ENCODE assay signal across 21 cellular contexts in genomic region chr2:44061876-44062275, GRCh38.
A peak's percentile ranks its signal among the peaks of the same experiment; 100 is the strongest.
DNase-seq lines count a peak whose midpoint lies in the region; TF ChIP-seq lines count a peak whose summit lies in the region.
"Had no signal": no experiment of that assay in that cellular context is flagged by ENCODE, and none has a peak within 500 bp of the region (broad histone marks: within the 10 kb centered on the region; RNA-seq: fewer than 3 reads in every experiment).

No MANE protein-coding gene starts in this region.

- no peak overlapping the region for H4K91ac ChIP-seq in mesenchymal stem cell (ENCODE audit: low read length)

- no peak overlapping the region for H2BK12ac ChIP-seq in mesenchymal stem cell (ENCODE audit: low read length in 2 of 2)

- H2AFZ ChIP-seq in hepatocyte (no peak overlapping the region), mesenchymal stem cell (ENCODE audit: low read depth, low read length) (no peak overlapping the region)

- H3K9me3 Mint-ChIP-seq in Caco-2 (ENCODE audit: unreplicated experiment) = peaks cover 8% of the 10 kb centered on the region
- H3K9me3 Mint-ChIP-seq: T-cell had no signal

- H2BK15ac ChIP-seq in mesenchymal stem cell (ENCODE audit: low read depth, poor library complexity, severe bottlenecking) = no peak overlapping the region

- H3K27me3 Mint-ChIP-seq in Caco-2 (ENCODE audit: insufficient read depth, unreplicated experiment) = no peaks in the 10 kb centered on the region

- no peak overlapping the region for H2BK5ac ChIP-seq in mesenchymal stem cell (ENCODE audit: low read depth, low read length, poor library complexity, severe bottlenecking)

- no peak overlapping the region for H3K18ac ChIP-seq in mesenchymal stem cell (ENCODE audit: low read depth in 1 of 2, low read length in 2 of 2)

- H3K4me1 Mint-ChIP-seq in Caco-2 (ENCODE audit: low read depth, unreplicated experiment) = peaks cover 6% of the 10 kb centered on the region
- H3K4me1 Mint-ChIP-seq: B cell, CD14-positive monocyte, T-cell had no signal

- H3K36me3 ChIP-seq in Caco-2 (ENCODE audit: control insufficient read depth, insufficient read depth, low read length) = no peaks in the 10 kb centered on the region
- no peaks in the 10 kb centered on the region for H3K36me3 ChIP-seq in hepatocyte (replicated peaks; ENCODE audit: insufficient read depth, low read depth)
- no peaks in the 10 kb centered on the region for H3K36me3 ChIP-seq in tibial artery
- H3K36me3 ChIP-seq in mesenchymal stem cell (ENCODE audit: control insufficient read depth in 1 of 2, insufficient read depth in 2 of 2, low read depth in 1 of 2, low read length in 2 of 2) = no peaks in the 10 kb centered on the region
- H3K36me3 ChIP-seq in SJCRH30 = no peaks in the 10 kb centered on the region

- no peaks in the 10 kb centered on the region for H4K20me1 ChIP-seq in hepatocyte (ENCODE audit: insufficient read depth, poor library complexity, severe bottlenecking)

- H2AK5ac ChIP-seq in mesenchymal stem cell (ENCODE audit: low read length, severe bottlenecking) = no peak overlapping the region

- H3K4me2 ChIP-seq in hepatocyte (no peak overlapping the region), mesenchymal stem cell (ENCODE audit: low read length, poor library complexity, severe bottlenecking) (no peak overlapping the region)

- 0 out of 2 replicates have a peak, but pooled peaks cover 2% of the 10 kb centered on the region for H3K9me3 ChIP-seq in Caco-2
- no peaks in the 10 kb centered on the region for H3K9me3 ChIP-seq in hepatocyte (ENCODE audit: low read depth)
- no peaks in the 10 kb centered on the region for H3K9me3 ChIP-seq in tibial artery
- H3K9me3 ChIP-seq in mesenchymal stem cell (ENCODE audit: control insufficient read depth, low read length) = no peaks in the 10 kb centered on the region
- H3K9me3 ChIP-seq in SJCRH30 (replicated peaks) = no peaks in the 10 kb centered on the region

- no peak for TF ChIP-seq POLR2A in NB4 (IDR thresholded peaks at IDR 0.05; ENCODE audit: extremely low read depth, insufficient read length)

- H2BK120ac ChIP-seq in mesenchymal stem cell (ENCODE audit: low read depth, low read length) = no peak overlapping the region

- H3K14ac ChIP-seq in mesenchymal stem cell (ENCODE audit: low read length in 2 of 2) = no peak overlapping the region

- intact Hi-C loops in Caco-2 (cut with micrococcal nuclease; ENCODE audit: unreplicated experiment) = no loop called here
- intact Hi-C loops in tibial artery (cut with DNase I; ENCODE audit: low total_unique reads) = no loop called here

- no peak overlapping the region for H3K23ac ChIP-seq in mesenchymal stem cell (ENCODE audit: low read length in 2 of 2)

- TF ChIP-seq CTCF in Caco-2 (IDR thresholded peaks at IDR 0.05; ENCODE audit: insufficient read depth in 1 of 2, low read depth in 1 of 2, low read length in 1 of 2, severe bottlenecking in 1 of 2, unreplicated experiment in 1 of 2) = no peak
- no peak for TF ChIP-seq CTCF in NB4 (IDR thresholded peaks at IDR 0.05; ENCODE audit: low read depth, low read length)
- TF ChIP-seq CTCF in hepatocyte (IDR thresholded peaks at IDR 0.05; ENCODE audit: poor library complexity) = no peak
- no peak for TF ChIP-seq CTCF in tibial artery (IDR thresholded peaks at IDR 0.05)

- H3K4me1 ChIP-seq in Caco-2 (peaks cover 5% of the 10 kb centered on the region; the same call in 1 of the 2 replicates), hepatocyte (ENCODE audit: insufficient read depth) (no peaks in the 10 kb centered on the region), tibial artery (no peaks in the 10 kb centered on the region), mesenchymal stem cell (ENCODE audit: control insufficient read depth, insufficient read depth, low read depth, low read length) (no peaks in the 10 kb centered on the region), SJCRH30 (no peaks in the 10 kb centered on the region)

- POLR2A ChIA-PET in Caco-2 (lab: Charles Lee) = no interaction called here

- no peaks in the 10 kb centered on the region for H3K79me2 ChIP-seq in hepatocyte

- no peak overlapping the region for H3K4ac ChIP-seq in mesenchymal stem cell (ENCODE audit: low read depth in 1 of 2, low read length in 2 of 2)

- H3K9me2 ChIP-seq in hepatocyte (replicated peaks; ENCODE audit: insufficient read depth) = no peaks in the 10 kb centered on the region

- CTCF ChIA-PET in Caco-2 (lab: Charles Lee) = interaction anchor here (0.9 kb wide), 1 partner anchor 26 kb away, joined by 3 read pairs; no protein-coding TSS in a partner anchor

- WGBS in hepatocyte (ENCODE audit: low lambda C conversion rate, missing lambda C conversion rate) = 64% methylated on average over 7 of the region's 7 CpGs
- WGBS in mesenchymal stem cell = 86% methylated on average over 7 of the region's 7 CpGs

- no peak overlapping the region for H3K4me3 ChIP-seq in Caco-2 (ENCODE audit: low read depth, low read length)
- H3K4me3 ChIP-seq in NB4 (ENCODE audit: low read depth, low read length) = no peak overlapping the region
- H3K4me3 ChIP-seq in hepatocyte = no peak overlapping the region
- H3K4me3 ChIP-seq in tibial artery = no peak overlapping the region
- no peak overlapping the region for H3K4me3 ChIP-seq in mesenchymal stem cell (ENCODE audit: insufficient read depth in 1 of 2, low read depth in 1 of 2, low read length in 2 of 2)
- H3K4me3 ChIP-seq in SJCRH30 = no peak overlapping the region

- peak; percentile 43 to 46 for DNase-seq in Caco-2
- peak; percentile 41 for DNase-seq in NB4 (ENCODE audit: low read depth)
- DNase-seq in hepatocyte (ENCODE audit: low spot score) = peak; percentile 21
- peak; percentile 66 for DNase-seq in renal cortical epithelial cell (ENCODE audit: low read depth)
- no peak for DNase-seq in tibial artery
- DNase-seq in mesenchymal stem cell = no peak
- DNase-seq in SJCRH30 = no peak
- DNase-seq: EL; H7; IMR-90; NCI-H1048; NCI-H1417 treated with DMSO at 0.1 percent for 48 hours; NCI-H187 treated with DMSO at 0.1 percent for 48 hours; NCI-H510A; NCI-H748 treated with DMSO at 0.1 percent for 48 hours; NK-92 treated with Interleukin-12 subunit alpha and Interleukin-12 subunit beta, amount 100 ng/mL, for 24 hours; SIG-M5; T-cell had no signal

- H3K27ac ChIP-seq in hepatocyte (peak overlapping the region; percentile 40), tibial artery (no peak overlapping the region), mesenchymal stem cell (ENCODE audit: low read length, poor library complexity, severe bottlenecking) (no peak overlapping the region), SJCRH30 (no peak overlapping the region)
- H3K27ac ChIP-seq: HL-60 had no signal

- H3K9ac ChIP-seq in mesenchymal stem cell (ENCODE audit: low read length) = no peak overlapping the region

- no peaks in the 10 kb centered on the region for H3K27me3 ChIP-seq in Caco-2 (replicated peaks; ENCODE audit: control insufficient read depth, insufficient read depth, low read length)
- no peaks in the 10 kb centered on the region for H3K27me3 ChIP-seq in hepatocyte
- H3K27me3 ChIP-seq in tibial artery = no peaks in the 10 kb centered on the region
- peaks cover 0 to 35% of the 10 kb centered on the region in 2 experiments for H3K27me3 ChIP-seq in mesenchymal stem cell (ENCODE audit: control insufficient read depth in 1 of 2, insufficient read depth in 1 of 2, low read length in 2 of 2)
- no peaks in the 10 kb centered on the region for H3K27me3 ChIP-seq in SJCRH30

- H3K36me3 Mint-ChIP-seq in Caco-2 (ENCODE audit: insufficient read depth, unreplicated experiment) = no peaks in the 10 kb centered on the region
- H3K36me3 Mint-ChIP-seq: CD14-positive monocyte, T-cell had no signal

- no peaks in the 10 kb centered on the region for H3K79me1 ChIP-seq in mesenchymal stem cell (replicated peaks; ENCODE audit: low read length, poor library complexity, severe bottlenecking)

- H4K8ac ChIP-seq in mesenchymal stem cell (ENCODE audit: low read length) = no peak overlapping the region

- BruUV-seq in Caco-2 (replicated peaks; lab: Mats Ljungman, UMichigan) = no TSS peak

- H3K4me3 Mint-ChIP-seq in Caco-2 (ENCODE audit: unreplicated experiment) = no peak overlapping the region
- H3K4me3 Mint-ChIP-seq: B cell, CD14-positive monocyte, T-cell had no signal

- no peak overlapping the region for H3K27ac Mint-ChIP-seq in Caco-2 (ENCODE audit: unreplicated experiment)
- H3K27ac Mint-ChIP-seq: B cell, CD14-positive monocyte, T-cell had no signal

Comparison
In these comparisons a context has a peak if more than half of its experiments do, and no peak if none do; other contexts are left out.
1. DNase-seq: peak in Caco-2 (2 of 2), NB4 (single experiment), hepatocyte (single experiment) and renal cortical epithelial cell (single experiment); none in tibial artery (0 of 2), mesenchymal stem cell (single experiment) and SJCRH30 (0 of 2).